In the genomic region with DNA sequence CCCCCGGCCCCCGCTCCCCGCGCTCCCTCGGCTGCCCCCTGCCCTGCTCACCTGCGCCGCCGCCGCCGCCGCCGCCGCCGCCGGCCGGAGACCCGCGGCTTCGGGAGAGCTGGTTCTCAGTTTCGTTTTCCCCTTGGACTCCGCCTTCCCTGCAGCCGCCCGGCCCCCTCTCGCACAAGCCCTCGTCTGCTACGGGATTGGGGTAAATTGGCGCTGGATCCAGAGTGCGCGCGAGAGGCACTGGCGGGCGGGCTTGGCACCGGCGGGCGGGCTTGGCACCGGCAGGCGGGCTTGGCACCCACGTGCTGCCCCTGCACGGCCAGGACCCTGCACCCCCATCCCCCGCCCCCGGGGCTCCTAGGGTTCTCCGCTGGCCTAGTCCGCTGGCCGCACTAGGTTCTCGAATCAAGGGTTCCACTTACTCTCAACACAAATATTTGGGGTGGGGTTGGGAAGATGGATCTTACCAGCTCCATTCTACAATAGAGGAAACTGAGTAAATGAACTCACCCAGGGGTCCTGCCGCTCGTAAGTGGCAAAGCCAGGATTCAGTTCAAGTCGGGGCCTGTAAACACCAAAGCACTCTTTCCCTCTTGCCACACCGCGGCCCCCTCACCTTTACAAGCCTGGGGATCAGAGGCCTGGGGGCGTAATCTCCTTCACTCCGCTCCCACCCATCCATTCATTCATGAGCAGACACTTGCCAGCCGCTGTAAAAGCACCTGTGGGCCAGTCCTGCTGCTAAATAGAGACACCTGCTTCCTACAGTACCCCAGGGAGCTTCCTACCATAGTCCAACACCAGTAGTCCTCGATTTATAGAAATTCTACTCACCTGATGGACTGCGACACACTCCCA, we compare ENCODE assay signal across 8 cellular contexts. TPM values are rescaled to one million over a fixed set of nuclear protein-coding genes. Genes with fewer than 3 reads are reported as not detected.
A peak's percentile ranks its signal among the peaks of the same experiment; 100 is the strongest.
DNase-seq lines count a peak whose midpoint lies in the region; ATAC-seq and TF ChIP-seq lines count a peak whose summit lies in the region.

A gene (minus strand): TSS at position 124 of the 858 bp plus-strand sequence. CDS start 9,174 bp downstream, outside the sequence.

- H4K91ac ChIP-seq in trophoblast cell (ENCODE audit: low read depth, low read length), result peak within 1 kb of the TSS; percentile 90

- peak within 1 kb of the TSS; percentile 54 for H3K27ac ChIP-seq in cardiac muscle cell
- H3K27ac ChIP-seq in trophoblast cell (ENCODE audit: low read depth, low read length), result peak within 1 kb of the TSS; percentile 51
- peak within 1 kb of the TSS; percentile 85 to 91 for H3K27ac ChIP-seq in tibial artery

- peak within 1 kb of the TSS; percentile 12 for H2BK5ac ChIP-seq in trophoblast cell (ENCODE audit: low read depth, low read length, poor library complexity)

- H3K9ac ChIP-seq in trophoblast cell (ENCODE audit: low read length), result peak within 1 kb of the TSS; percentile 30

- H2AFZ ChIP-seq in trophoblast cell (ENCODE audit: insufficient read depth, low read length, poor library complexity), result peak within 1 kb of the TSS; percentile 99

- intact Hi-C loops in tibial artery (cut with DNase I; ENCODE audit: low total_unique reads), result no loop called here

- peak within 1 kb of the TSS; percentile 41 for H2BK120ac ChIP-seq in trophoblast cell (ENCODE audit: insufficient read depth, low read length, poor library complexity)

- no peak for TF ChIP-seq CTCF in GM12875 (IDR thresholded peaks at IDR 0.05; ENCODE audit: borderline replicate concordance, insufficient read depth, low read depth, low read length)
- no peak for TF ChIP-seq CTCF in cardiac muscle cell (IDR thresholded peaks at IDR 0.05; ENCODE audit: low read depth, low read length)
- no peak for TF ChIP-seq CTCF in tibial artery (IDR thresholded peaks at IDR 0.05)

- peak within 1 kb of the TSS; percentile 39 for H3K4ac ChIP-seq in trophoblast cell (ENCODE audit: low read depth, low read length)

- H2AK5ac ChIP-seq in trophoblast cell (ENCODE audit: low read length), result peak within 1 kb of the TSS; percentile 26

- peaks cover 4% of the 10 kb centered on the region for H3K79me1 ChIP-seq in trophoblast cell (ENCODE audit: low read length)

- peaks cover 2% of the 10 kb centered on the region for H3K79me2 ChIP-seq in trophoblast cell (ENCODE audit: control insufficient read depth, insufficient read depth, low read length, poor library complexity)

- H3K36me3 ChIP-seq in cardiac muscle cell, result no peaks in the 10 kb centered on the region
- peaks cover 0 to 2% of the 10 kb centered on the region in 2 experiments for H3K36me3 ChIP-seq in trophoblast cell (ENCODE audit: control insufficient read depth in 1 of 2, insufficient read depth in 2 of 2, low read length in 2 of 2)
- H3K36me3 ChIP-seq in tibial artery, result no peaks in the 10 kb centered on the region

- no peak within 1 kb of the TSS for H2BK12ac ChIP-seq in trophoblast cell (ENCODE audit: low read length)

- peak within 1 kb of the TSS; percentile 81 for H3K18ac ChIP-seq in trophoblast cell (ENCODE audit: low read length)

- peak; percentile 84 to 92 (median 89) for DNase-seq in NCI-H1417 (lab: John Stamatoyannopoulos, UW)
- peak; percentile 92 for DNase-seq in SW480 (ENCODE audit: low spot score)
- peak; percentile 60 for DNase-seq in activated naive CD8-positive, alpha-beta T cell treated with anti-CD3 and anti-CD28 coated beads, Interleukin-2, amount 50 U/mL, for 16 hours (ENCODE audit: low read depth, low spot score)
- peak; percentile 82 to 88 for DNase-seq in cardiac muscle cell (ENCODE audit: low read depth in 1 of 2, low spot score in 1 of 2)
- DNase-seq in trophoblast cell, result peak; percentile 79 to 87
- DNase-seq in tibial artery, result peak; percentile 86 to 92

- H3K14ac ChIP-seq in trophoblast cell (ENCODE audit: low read length), result peak within 1 kb of the TSS; percentile 72

- H3K9me3 ChIP-seq in cardiac muscle cell (ENCODE audit: low read depth), result no peaks in the 10 kb centered on the region
- no peaks in the 10 kb centered on the region for H3K9me3 ChIP-seq in trophoblast cell (ENCODE audit: insufficient read depth, low read depth, low read length)
- H3K9me3 ChIP-seq in tibial artery, result no peaks in the 10 kb centered on the region

- H3K4me3 ChIP-seq in GM12875 (ENCODE audit: low read depth, low read length), result peak within 1 kb of the TSS; percentile 62
- H3K4me3 ChIP-seq in cardiac muscle cell, result peak within 1 kb of the TSS; percentile 57
- peak within 1 kb of the TSS; percentile 80 for H3K4me3 ChIP-seq in trophoblast cell (ENCODE audit: low read depth, low read length)
- H3K4me3 ChIP-seq in tibial artery, result peak within 1 kb of the TSS; percentile 89 to 96

- WGBS in trophoblast cell (ENCODE audit: extremely low coverage, insufficient coverage, insufficient read length), result no CpG with 5 or more reads among the region's 55 CpGs

- H3K27me3 ChIP-seq in cardiac muscle cell, result no peaks in the 10 kb centered on the region
- H3K27me3 ChIP-seq in trophoblast cell (ENCODE audit: insufficient read depth, low read length), result no peaks in the 10 kb centered on the region
- H3K27me3 ChIP-seq in tibial artery, result no peaks in the 10 kb centered on the region

- H4K12ac ChIP-seq in trophoblast cell (ENCODE audit: low read depth, low read length), result peak within 1 kb of the TSS; percentile 81

- H3K4me1 ChIP-seq in cardiac muscle cell (ENCODE audit: low read depth) (peaks cover 4% of the 10 kb centered on the region), trophoblast cell (ENCODE audit: control insufficient read depth in 1 of 2, insufficient read depth in 2 of 2, low read length in 2 of 2) (peaks cover 2 to 8% of the 10 kb centered on the region in 2 experiments), tibial artery (peaks cover 0 to 26% (median 19%) of the 10 kb centered on the region in 4 donors)

- no peak within 1 kb of the TSS for H3K23ac ChIP-seq in trophoblast cell (ENCODE audit: low read length)

- peak within 1 kb of the TSS; percentile 77 for H4K8ac ChIP-seq in trophoblast cell (ENCODE audit: low read depth, low read length)

- peak within 1 kb of the TSS; percentile 65 for H3K4me2 ChIP-seq in trophoblast cell (ENCODE audit: low read length)

- peak; percentile 92 for ATAC-seq in HG02759 (IDR thresholded peaks at IDR 0.05; ENCODE audit: unreplicated experiment)

RNA-seq across cellular contexts. Expression of the gene that starts here (rescaled TPM):
- total RNA-seq in cardiac muscle cell, result 10.4 and 12.3 TPM in 2 replicates
- 12.5 and 18.3 TPM in 2 replicates for polyA plus RNA-seq in cardiac muscle cell
- polyA plus RNA-seq in trophoblast cell (2013), result 24.4 and 26.5 TPM in 2 replicates

Comparison
In these comparisons a context has a peak if more than half of its experiments do, and no peak if none do; other contexts are left out.
1. Peak in every context shown above with its lines: DNase-seq, ATAC-seq, H3K4me3 ChIP-seq and H3K27ac ChIP-seq.